10 cellular contexts compared by ENCODE assay signal in the genomic region with DNA sequence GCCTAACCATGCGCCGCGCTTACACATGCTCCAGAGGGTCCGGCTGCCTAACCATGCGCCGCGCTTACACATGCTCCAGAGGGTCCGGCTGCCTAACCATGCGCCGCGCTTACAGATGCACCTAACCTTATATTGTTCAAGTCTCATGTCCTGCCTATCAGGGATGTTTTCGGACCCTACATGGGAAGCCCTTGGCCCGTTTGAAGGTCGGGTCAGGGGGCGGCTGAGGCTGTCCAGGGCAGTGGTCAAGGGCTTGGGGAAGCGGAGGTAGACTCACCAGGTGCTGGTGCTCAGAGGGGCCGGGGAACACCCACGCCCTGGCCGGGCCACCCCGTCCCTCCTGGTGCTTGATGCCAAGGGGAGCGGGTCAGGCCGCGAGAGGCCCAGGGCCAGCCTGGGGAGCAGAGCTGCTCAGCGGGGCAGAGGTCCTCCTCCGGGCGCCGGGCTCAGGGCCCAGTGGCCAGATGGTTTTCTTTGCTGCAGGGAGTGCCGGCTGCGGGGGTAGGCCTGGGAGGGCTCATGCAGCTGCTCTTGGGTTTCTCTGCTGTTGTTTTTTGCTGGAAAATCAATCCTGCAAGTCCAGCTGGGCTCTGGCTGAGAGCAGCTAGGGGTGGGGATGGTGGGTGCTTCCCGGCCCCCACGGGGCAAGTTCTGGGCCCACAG. TPM values are rescaled to one million over a fixed set of nuclear protein-coding genes. Genes with fewer than 3 reads are reported as not detected.
DNase-seq lines count a peak whose midpoint lies in the region; ATAC-seq and TF ChIP-seq lines count a peak whose summit lies in the region.
"Had no signal": no experiment of that assay in that cellular context is flagged by ENCODE, and none has a peak within 500 bp of the region (broad histone marks: within the 10 kb centered on the region; RNA-seq: fewer than 3 reads in every experiment).

No MANE protein-coding gene starts in this region.

- H3K27me3 ChIP-seq in OCI-LY1 (ENCODE audit: insufficient read depth, low read length): no peaks in the 10 kb centered on the region

- TF ChIP-seq CTCF in OCI-LY1 (IDR thresholded peaks at IDR 0.05; ENCODE audit: low read length) (no peak), foreskin fibroblast (IDR thresholded peaks at IDR 0.05; ENCODE audit: low read depth, low read length) (no peak)

- H3K9ac ChIP-seq in OCI-LY1 (ENCODE audit: low read length): peak overlapping the region; percentile 59; the same call in 1 of the 2 replicates

- no peaks in the 10 kb centered on the region for H3K9me2 ChIP-seq in OCI-LY1 (ENCODE audit: low read depth, low read length)

- no peak overlapping the region for H3K27ac ChIP-seq in OCI-LY1 (ENCODE audit: low read depth, low read length, poor library complexity, severe bottlenecking)

- H2AFZ ChIP-seq in OCI-LY1 (ENCODE audit: low read length): no peak overlapping the region

- H3K9me3 ChIP-seq in OCI-LY1 (ENCODE audit: low read length): no peaks in the 10 kb centered on the region

- ATAC-seq in HG03571 (IDR thresholded peaks at IDR 0.05; ENCODE audit: unreplicated experiment): no peak
- ATAC-seq: HCT116 had no signal

- H3K79me2 ChIP-seq in OCI-LY1 (ENCODE audit: insufficient read depth, low read length): no peaks in the 10 kb centered on the region

- DNase-seq in Ammon's horn (ENCODE audit: low spot score): peak; percentile 80
- peak; percentile 83 to 95 for DNase-seq in foreskin fibroblast
- peak; percentile 44 for DNase-seq in occipital lobe (lab: John Stamatoyannopoulos, UW)
- DNase-seq in NOMO-1 (lab: John Stamatoyannopoulos, UW; ENCODE audit: unreplicated experiment in 2 of 2): no peak
- no peak for DNase-seq in NCI-H1048 (lab: John Stamatoyannopoulos, UW)
- no peak for DNase-seq in DMS114 treated with DMSO at 0.1 percent for 48 hours (lab: John Stamatoyannopoulos, UW; ENCODE audit: unreplicated experiment)
- DNase-seq: MV-4-11 had no signal

- peaks cover 23% of the 10 kb centered on the region for H3K4me1 ChIP-seq in OCI-LY1 (ENCODE audit: insufficient read depth, low read length, severe bottlenecking)

- H3K36me3 ChIP-seq in OCI-LY1 (ENCODE audit: insufficient read depth, low read length): peaks cover 5% of the 10 kb centered on the region

- peak overlapping the region; percentile 70; the same call in 1 of the 2 replicates for H3K4me2 ChIP-seq in OCI-LY1 (ENCODE audit: low read length)

- H4K20me1 ChIP-seq in OCI-LY1 (ENCODE audit: insufficient read depth, low read length): no peaks in the 10 kb centered on the region

- H3K4me3 ChIP-seq in OCI-LY1 (ENCODE audit: low read depth, low read length, poor library complexity, severe bottlenecking) (peak overlapping the region; percentile 53), foreskin fibroblast (ENCODE audit: low read depth in 1 of 2, low read length in 2 of 2) (no peak overlapping the region)

- no peaks in the 10 kb centered on the region for H3F3A ChIP-seq in OCI-LY1 (ENCODE audit: insufficient read depth, low read length)

RNA-seq across cellular contexts. Expression of a gene that starts 35.4 kb away (rescaled TPM):
- 3.3 TPM for total RNA-seq in occipital lobe

RNA-seq across cellular contexts. Expression of a gene that starts 41.2 kb away (rescaled TPM):
- 237 TPM for total RNA-seq in occipital lobe

Comparison
In these comparisons a context has a peak if more than half of its experiments do, and no peak if none do; other contexts are left out.
1. DNase-seq: peak in Ammon's horn (single experiment), foreskin fibroblast (2 of 2) and occipital lobe (single experiment); none in NOMO-1 (0 of 2), NCI-H1048 (single experiment) and DMS114 treated with DMSO at 0.1 percent for 48 hours (single experiment).